In genomic region chr13:46831588-46832194, GRCh38 we compare ENCODE assay signal across 8 cellular contexts. TPM values are rescaled to one million over a fixed set of nuclear protein-coding genes. Genes with fewer than 3 reads are reported as not detected.
DNase-seq lines count a peak whose midpoint lies in the region; ATAC-seq and TF ChIP-seq lines count a peak whose summit lies in the region.

No MANE protein-coding gene starts in this region.

- H3K9me3 ChIP-seq in parathyroid adenoma (ENCODE audit: control insufficient read depth, low read length) = no peaks in the 10 kb centered on the region

- no peak overlapping the region for H3K4me2 ChIP-seq in parathyroid adenoma (ENCODE audit: low read length)

- peak; percentile 50 for DNase-seq in AG20443 (ENCODE audit: low spot score)
- peak; percentile 64 for DNase-seq in GM12865 (ENCODE audit: low read depth)
- DNase-seq in NCI-H128 (lab: John Stamatoyannopoulos, UW; ENCODE audit: unreplicated experiment) = peak; percentile 8
- DNase-seq in fibroblast of the aortic adventitia (ENCODE audit: low read depth) = peak; percentile 75
- DNase-seq in NCI-H187 (lab: John Stamatoyannopoulos, UW) = no peak

- H3K79me2 ChIP-seq in parathyroid adenoma = no peaks in the 10 kb centered on the region

- H3K9ac ChIP-seq in parathyroid adenoma = no peak overlapping the region

- H2AFZ ChIP-seq in parathyroid adenoma = no peak overlapping the region

- H3K27ac ChIP-seq in parathyroid adenoma = no peak overlapping the region

- TF ChIP-seq CTCF in GM12865 (IDR thresholded peaks at IDR 0.05; ENCODE audit: insufficient read depth, low read depth, low read length, missing control alignments) (peak; percentile 69), WI38 (IDR thresholded peaks at IDR 0.05; ENCODE audit: low read depth, low read length) (peak; percentile 65; the same call in 1 of the 2 replicates), fibroblast of the aortic adventitia (IDR thresholded peaks at IDR 0.05; ENCODE audit: insufficient read depth, low read length) (peak; percentile 72), parathyroid adenoma (IDR thresholded peaks at IDR 0.05) (peak; percentile 46)

- H3K36me3 ChIP-seq in parathyroid adenoma (ENCODE audit: control insufficient read depth, insufficient read depth, low read length) = no peaks in the 10 kb centered on the region

- H3K27me3 ChIP-seq in parathyroid adenoma (ENCODE audit: control insufficient read depth, insufficient read depth, low read length) = no peaks in the 10 kb centered on the region

- H3K4me3 ChIP-seq in GM12865 (ENCODE audit: low read depth, low read length) (no peak overlapping the region), WI38 (ENCODE audit: low read depth, low read length) (no peak overlapping the region), fibroblast of the aortic adventitia (ENCODE audit: low read depth, low read length) (no peak overlapping the region), parathyroid adenoma (ENCODE audit: low read depth, low read length) (no peak overlapping the region)

- no peak for ATAC-seq in HG03520 (IDR thresholded peaks at IDR 0.05; ENCODE audit: unreplicated experiment)

- H3K4me1 ChIP-seq in parathyroid adenoma = no peaks in the 10 kb centered on the region

RNA-seq across cellular contexts. Expression of gene ESD, which starts 34.7 kb away (rescaled TPM):
- 141 and 176 TPM in 2 replicates for total RNA-seq in fibroblast of the aortic adventitia (ENCODE audit: low replicate concordance)

Comparison
In these comparisons a context has a peak if more than half of its experiments do, and no peak if none do; other contexts are left out.
1. DNase-seq: peak in AG20443 (single experiment), GM12865 (single experiment), NCI-H128 (single experiment) and fibroblast of the aortic adventitia (single experiment); none in NCI-H187 (0 of 2).
2. Peak in every context shown above with its lines, with median percentiles within 50 percentile points of each other: CTCF ChIP-seq.